In genomic region chr7:103344453-103345149, GRCh38 we compare ENCODE assay signal across 1 cellular context.
TF ChIP-seq lines count a peak whose summit lies in the region.

Gene DNAJC2 (minus strand): TSS chr7:103344767. CDS start chr7:103344622, 145 bp downstream.

TF ChIP-seq in K562, 482 proteins besides CTCF, POLR2A, EP300 and RAD21 (continued from another document and continues in another):
- TF ChIP-seq HMBOX1 (IDR thresholded peaks at IDR 0.05) = peak; percentile 95
- TF ChIP-seq ZBTB8A (IDR thresholded peaks at IDR 0.05; ENCODE audit: partially characterized antibody) = no peak
- TF ChIP-seq EP400 (IDR thresholded peaks at IDR 0.05) = peak; percentile 99
- peak; percentile 99 for TF ChIP-seq TAF1 (IDR thresholded peaks at IDR 0.05; ENCODE audit: control insufficient read depth, extremely low read depth, insufficient read depth, low read length, severe bottlenecking)
- peak; percentile 62 for TF ChIP-seq SOX6 (IDR thresholded peaks at IDR 0.05)
- peak; percentile 63 for TF ChIP-seq MAFK (IDR thresholded peaks at IDR 0.05; ENCODE audit: low read length)
- TF ChIP-seq ZNF263 (CRISPR knock-in tag; IDR thresholded peaks at IDR 0.05; ENCODE audit: borderline replicate concordance) = peak; percentile 47; the same call in 1 of the 2 replicates
- peak; percentile 93 for TF ChIP-seq OTX1 (CRISPR knock-in tag; IDR thresholded peaks at IDR 0.05)
- peak; percentile 81 for TF ChIP-seq E2F8 (IDR thresholded peaks at IDR 0.05; ENCODE audit: low read depth, partially characterized antibody)
- no peak for TF ChIP-seq ARID1B (IDR thresholded peaks at IDR 0.05)
- TF ChIP-seq HDAC1 (IDR thresholded peaks at IDR 0.05) = peak in 1 of 2 experiments; percentile 95; a peak in 2 of 4 replicates
- TF ChIP-seq PTTG1 (tag; IDR thresholded peaks at IDR 0.05; ENCODE audit: low read depth) = no peak
- peak; percentile 96 for TF ChIP-seq KDM5B (IDR thresholded peaks at IDR 0.05; ENCODE audit: insufficient replicate concordance, low read depth, low read length)
- peak in 1 of 2 experiments; percentile 66; a peak in 1 of 4 replicates for TF ChIP-seq RCOR1 (IDR thresholded peaks at IDR 0.05; ENCODE audit: borderline replicate concordance in 1 of 2, low read depth in 2 of 2, low read length in 2 of 2)
- no peak for TF ChIP-seq CHD4 (IDR thresholded peaks at IDR 0.05; ENCODE audit: insufficient read depth, insufficient replicate concordance, low read depth, low read length, poor library complexity, severe bottlenecking)
- TF ChIP-seq NCOR1 (IDR thresholded peaks at IDR 0.05) = peak; percentile 62; the same call in 1 of the 2 replicates
- no peak for TF ChIP-seq SPI1 (IDR thresholded peaks at IDR 0.05; ENCODE audit: borderline replicate concordance, low read depth, low read length)
- peak; percentile 91; the same call in 1 of the 2 replicates for TF ChIP-seq FOXP1 (CRISPR knock-in tag; IDR thresholded peaks at IDR 0.05)
- TF ChIP-seq ZNF280B (CRISPR knock-in tag; IDR thresholded peaks at IDR 0.05) = no peak
- peak; percentile 88 for TF ChIP-seq CXXC5 (CRISPR knock-in tag; IDR thresholded peaks at IDR 0.05)
- TF ChIP-seq ZNF644 (tag; IDR thresholded peaks at IDR 0.05; ENCODE audit: low read depth) = no peak
- TF ChIP-seq ZNF695 (CRISPR knock-in tag; IDR thresholded peaks at IDR 0.05) = 0 out of 2 replicates have a peak, but pooled peaks have one; percentile 20
- TF ChIP-seq ELK3 (CRISPR knock-in tag; IDR thresholded peaks at IDR 0.05) = no peak
- TF ChIP-seq LEF1 (IDR thresholded peaks at IDR 0.05) = no peak
- peak; percentile 34 to 82 (median 77) for TF ChIP-seq YY1 (IDR thresholded peaks at IDR 0.05; ENCODE audit: borderline replicate concordance in 1 of 3, control insufficient read depth in 1 of 3, extremely low read depth in 1 of 3, insufficient read depth in 3 of 3, insufficient read length in 1 of 3, insufficient replicate concordance in 2 of 3, low read depth in 1 of 3, low read length in 2 of 3)
- TF ChIP-seq GABPB2 (CRISPR knock-in tag; conservative IDR thresholded peaks at IDR 0.05) = no peak
- TF ChIP-seq CEBPG (CRISPR knock-in tag; IDR thresholded peaks at IDR 0.05) = no peak
- peak in 1 of 2 experiments; percentile 44; a peak in 2 of 4 replicates for TF ChIP-seq CEBPG (tag; conservative IDR thresholded peaks at IDR 0.05 in 1 of 2, IDR thresholded peaks at IDR 0.05 in 1 of 2)
- peak; percentile 75 for TF ChIP-seq CCNT2 (IDR thresholded peaks at IDR 0.05; ENCODE audit: borderline replicate concordance, extremely low read depth, insufficient read length, low read depth, low read length)
- no peak for TF ChIP-seq ZNF121 (CRISPR knock-in tag; conservative IDR thresholded peaks at IDR 0.05)
- TF ChIP-seq JUN (IDR thresholded peaks at IDR 0.05; ENCODE audit: borderline replicate concordance, low read depth, low read length) = peak; percentile 57; the same call in 1 of the 2 replicates
- no peak for TF ChIP-seq JUN (CRISPR knock-in tag; IDR thresholded peaks at IDR 0.05; ENCODE audit: borderline replicate concordance)
- TF ChIP-seq RHOXF2B (CRISPR knock-in tag; conservative IDR thresholded peaks at IDR 0.05) = no peak; the same call in 1 of the 2 replicates
- TF ChIP-seq ZNF197 (CRISPR knock-in tag; IDR thresholded peaks at IDR 0.05; ENCODE audit: low read depth) = no peak
- peak; percentile 98 for TF ChIP-seq CREB3L1 (IDR thresholded peaks at IDR 0.05; ENCODE audit: borderline replicate concordance, low read depth)
- TF ChIP-seq TCF3 (CRISPR knock-in tag; IDR thresholded peaks at IDR 0.05) = peak; percentile 27; the same call in 1 of the 2 replicates
- no peak for TF ChIP-seq ZNF518B (CRISPR knock-in tag; IDR thresholded peaks at IDR 0.05)
- peak; percentile 20 for TF ChIP-seq SMAD1 (IDR thresholded peaks at IDR 0.05; ENCODE audit: low read depth, low read length, partially characterized antibody)
- TF ChIP-seq ZNF512 (tag; IDR thresholded peaks at IDR 0.05) = no peak
- TF ChIP-seq NCOA6 (IDR thresholded peaks at IDR 0.05) = no peak
- TF ChIP-seq HIVEP1 (CRISPR knock-in tag; IDR thresholded peaks at IDR 0.05) = no peak
- TF ChIP-seq ZNF398 (CRISPR knock-in tag; IDR thresholded peaks at IDR 0.05) = no peak
- TF ChIP-seq CHAMP1 (IDR thresholded peaks at IDR 0.05) = peak; percentile 72
- no peak for TF ChIP-seq SRSF3 (IDR thresholded peaks at IDR 0.05; ENCODE audit: insufficient read depth, low read length)
- TF ChIP-seq ARNT (IDR thresholded peaks at IDR 0.05) = peak; percentile 50 to 77; a peak in 2 of 4 replicates
- TF ChIP-seq ELF2 (CRISPR knock-in tag; IDR thresholded peaks at IDR 0.05) = peak; percentile 97
- TF ChIP-seq BRD4 (IDR thresholded peaks at IDR 0.05) = peak; percentile 97
- TF ChIP-seq TAF7 (tag; IDR thresholded peaks at IDR 0.05) = peak; percentile 88
